ENCODE assay signal across 8 cellular contexts in genomic region chr11:19345519-19345847, GRCh38.
DNase-seq lines count a peak whose midpoint lies in the region; ATAC-seq and TF ChIP-seq lines count a peak whose summit lies in the region.

No MANE protein-coding gene starts in this region.

- TF ChIP-seq CTCF in brain microvascular endothelial cell (IDR thresholded peaks at IDR 0.05; ENCODE audit: low read depth, low read length, missing control alignments), result no peak

- DNase-seq in brain microvascular endothelial cell, result no peak
- peak in 1 of 2 donors; percentile 11 for DNase-seq in memory B cell (ENCODE audit: low spot score in 2 of 2)
- DNase-seq in activated gamma-delta T cell (lab: John Stamatoyannopoulos, UW), result no peak
- no peak for DNase-seq in SKM-1 (lab: John Stamatoyannopoulos, UW; ENCODE audit: unreplicated experiment)

- no peaks in the 10 kb centered on the region for H3K9me3 Mint-ChIP-seq in memory B cell

- no peaks in the 10 kb centered on the region for H3K36me3 ChIP-seq in brain microvascular endothelial cell (replicated peaks)

- ATAC-seq in GM18498 (IDR thresholded peaks at IDR 0.05; ENCODE audit: unreplicated experiment) (peak; percentile 30), HG02884 (IDR thresholded peaks at IDR 0.05; ENCODE audit: unreplicated experiment) (peak; percentile 24), memory B cell (ENCODE audit: low read depth) (peak; percentile 49), HG02678 (IDR thresholded peaks at IDR 0.05; ENCODE audit: unreplicated experiment) (no peak), GM19452 (IDR thresholded peaks at IDR 0.05; ENCODE audit: unreplicated experiment) (no peak)

- H3K27me3 ChIP-seq in brain microvascular endothelial cell (replicated peaks), result peaks cover 62% of the 10 kb centered on the region

- H3K27me3 Mint-ChIP-seq in memory B cell, result peaks cover 37% of the 10 kb centered on the region

- in situ Hi-C loops in brain microvascular endothelial cell (cut with HindIII; ENCODE audit: low pct_ligation_motif_present, low sequenced_read_pairs), result no loop called here

- no peak overlapping the region for H3K27ac ChIP-seq in brain microvascular endothelial cell

- peak overlapping the region; percentile 71 for H3K4me3 Mint-ChIP-seq in memory B cell

- peaks cover 1% of the 10 kb centered on the region for H3K36me3 Mint-ChIP-seq in memory B cell

- H3K27ac Mint-ChIP-seq in memory B cell, result no peak overlapping the region

- peaks cover 8% of the 10 kb centered on the region for H3K4me1 Mint-ChIP-seq in memory B cell

- peak overlapping the region; percentile 15 for H3K4me3 ChIP-seq in brain microvascular endothelial cell (ENCODE audit: low read depth, low read length)

Comparison
In these comparisons a context has a peak if more than half of its experiments do, and no peak if none do; other contexts are left out.
1. ATAC-seq: peak in GM18498 (single experiment), HG02884 (single experiment) and memory B cell (single experiment); none in HG02678 (single experiment) and GM19452 (single experiment).